1 cellular context compared by ENCODE assay signal in the genomic region with DNA sequence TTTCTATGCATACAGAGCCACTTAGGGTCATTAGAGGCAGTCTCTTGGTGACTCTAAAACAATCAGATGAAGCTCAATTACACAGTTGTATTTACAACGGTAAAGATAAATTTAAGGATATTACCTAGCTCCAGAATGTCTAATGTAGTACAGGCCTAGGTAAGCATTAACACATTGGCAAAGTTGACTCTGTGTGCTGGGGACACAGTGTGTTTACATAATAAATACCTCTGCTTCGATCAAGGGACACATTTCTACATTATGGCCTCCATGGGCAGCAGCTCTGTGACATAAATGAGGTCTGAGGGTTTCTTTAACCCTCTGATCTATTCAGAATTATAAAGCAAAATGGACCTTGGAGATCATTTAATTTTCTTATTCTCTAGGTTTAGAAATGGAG.
TF ChIP-seq lines count a peak whose summit lies in the region.

No MANE protein-coding gene starts in this region.

TF ChIP-seq in HepG2, 621 proteins besides CTCF, POLR2A, EP300 and RAD21 (continued from another document):
- TF ChIP-seq ZMYM4 (CRISPR knock-in tag; IDR thresholded peaks at IDR 0.05) (no peak), SOX13 (IDR thresholded peaks at IDR 0.05) (no peak), SOX13 (CRISPR knock-in tag; conservative IDR thresholded peaks at IDR 0.05 in 1 of 2, IDR thresholded peaks at IDR 0.05 in 1 of 2) (peak in 1 of 2 experiments; percentile 38; a peak in 1 of 4 replicates), TEAD3 (CRISPR knock-in tag; optimal IDR thresholded peaks at IDR 0.05; ENCODE audit: borderline replicate concordance) (peak; percentile 92), HCFC1 (IDR thresholded peaks at IDR 0.05; ENCODE audit: low read depth, low read length) (no peak), ZNF614 (CRISPR knock-in tag; IDR thresholded peaks at IDR 0.05; ENCODE audit: borderline replicate concordance) (0 out of 2 replicates have a peak, but pooled peaks have one; percentile 21), ZNF792 (CRISPR knock-in tag; IDR thresholded peaks at IDR 0.05) (0 out of 2 replicates have a peak, but pooled peaks have one; percentile 40), SAP130 (CRISPR knock-in tag; IDR thresholded peaks at IDR 0.05; ENCODE audit: low read depth) (peak; percentile 37), ZNF232 (CRISPR knock-in tag; IDR thresholded peaks at IDR 0.05; ENCODE audit: borderline replicate concordance) (peak; percentile 86), FOXA1 (IDR thresholded peaks at IDR 0.05) (peak; percentile 28; the same call in 1 of the 2 replicates), FOXA1 (CRISPR knock-in tag; IDR thresholded peaks at IDR 0.05) (peak; percentile 86), ELF3 (CRISPR knock-in tag; IDR thresholded peaks at IDR 0.05) (no peak), HDAC2 (CRISPR knock-in tag; IDR thresholded peaks at IDR 0.05) (0 out of 2 replicates have a peak, but pooled peaks have one; percentile 52), KDM6A (CRISPR knock-in tag; IDR thresholded peaks at IDR 0.05; ENCODE audit: low read depth) (0 out of 2 replicates have a peak, but pooled peaks have one; percentile 45), FOXA3 (CRISPR knock-in tag; IDR thresholded peaks at IDR 0.05) (peak; percentile 90), MAFG (CRISPR knock-in tag; IDR thresholded peaks at IDR 0.05) (no peak), GATAD2A (CRISPR knock-in tag; IDR thresholded peaks at IDR 0.05) (peak; percentile 55; the same call in 1 of the 2 replicates), ZNF883 (CRISPR knock-in tag; IDR thresholded peaks at IDR 0.05; ENCODE audit: not compliant biosample characterization) (no peak), ZNF644 (CRISPR knock-in tag; IDR thresholded peaks at IDR 0.05; ENCODE audit: low read depth) (peak; percentile 62), SP1 (IDR thresholded peaks at IDR 0.05) (no peak), SP1 (CRISPR knock-in tag; IDR thresholded peaks at IDR 0.05) (no peak), PITX1 (CRISPR knock-in tag; IDR thresholded peaks at IDR 0.05) (0 out of 2 replicates have a peak, but pooled peaks have one; percentile 45), FOXP1 (IDR thresholded peaks at IDR 0.05) (0 out of 2 replicates have a peak, but pooled peaks have one; percentile 15), FOXP1 (CRISPR knock-in tag; IDR thresholded peaks at IDR 0.05) (peak; percentile 74), MIXL1 (CRISPR knock-in tag; IDR thresholded peaks at IDR 0.05) (peak; percentile 61; the same call in 1 of the 2 replicates), PATZ1 (CRISPR knock-in tag; IDR thresholded peaks at IDR 0.05) (0 out of 2 replicates have a peak, but pooled peaks have one; percentile 20), HOMEZ (CRISPR knock-in tag; IDR thresholded peaks at IDR 0.05; ENCODE audit: low read depth) (peak; percentile 75), SIX1 (CRISPR knock-in tag; IDR thresholded peaks at IDR 0.05; ENCODE audit: borderline replicate concordance) (0 out of 2 replicates have a peak, but pooled peaks have one; percentile 30), PHF21A (CRISPR knock-in tag; IDR thresholded peaks at IDR 0.05) (no peak), ZNF652 (CRISPR knock-in tag; IDR thresholded peaks at IDR 0.05; ENCODE audit: borderline replicate concordance, low read depth) (peak; percentile 63; the same call in 1 of the 2 replicates), RARA (CRISPR knock-in tag; IDR thresholded peaks at IDR 0.05) (peak; percentile 20; the same call in 1 of the 2 replicates), TBP (CRISPR knock-in tag; IDR thresholded peaks at IDR 0.05) (no peak), CBX5 (CRISPR knock-in tag; IDR thresholded peaks at IDR 0.05; ENCODE audit: borderline replicate concordance) (no peak)
- TF ChIP-seq, protein P1, sequence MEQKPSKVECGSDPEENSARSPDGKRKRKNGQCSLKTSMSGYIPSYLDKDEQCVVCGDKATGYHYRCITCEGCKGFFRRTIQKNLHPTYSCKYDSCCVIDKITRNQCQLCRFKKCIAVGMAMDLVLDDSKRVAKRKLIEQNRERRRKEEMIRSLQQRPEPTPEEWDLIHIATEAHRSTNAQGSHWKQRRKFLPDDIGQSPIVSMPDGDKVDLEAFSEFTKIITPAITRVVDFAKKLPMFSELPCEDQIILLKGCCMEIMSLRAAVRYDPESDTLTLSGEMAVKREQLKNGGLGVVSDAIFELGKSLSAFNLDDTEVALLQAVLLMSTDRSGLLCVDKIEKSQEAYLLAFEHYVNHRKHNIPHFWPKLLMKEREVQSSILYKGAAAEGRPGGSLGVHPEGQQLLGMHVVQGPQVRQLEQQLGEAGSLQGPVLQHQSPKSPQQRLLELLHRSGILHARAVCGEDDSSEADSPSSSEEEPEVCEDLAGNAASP (CRISPR knock-in tag; IDR thresholded peaks at IDR 0.05; ENCODE audit: borderline replicate concordance) = peak; percentile 85; the same call in 1 of the 2 replicates
